Comparison of ENCODE assay signal across 19 cellular contexts in the genomic region with DNA sequence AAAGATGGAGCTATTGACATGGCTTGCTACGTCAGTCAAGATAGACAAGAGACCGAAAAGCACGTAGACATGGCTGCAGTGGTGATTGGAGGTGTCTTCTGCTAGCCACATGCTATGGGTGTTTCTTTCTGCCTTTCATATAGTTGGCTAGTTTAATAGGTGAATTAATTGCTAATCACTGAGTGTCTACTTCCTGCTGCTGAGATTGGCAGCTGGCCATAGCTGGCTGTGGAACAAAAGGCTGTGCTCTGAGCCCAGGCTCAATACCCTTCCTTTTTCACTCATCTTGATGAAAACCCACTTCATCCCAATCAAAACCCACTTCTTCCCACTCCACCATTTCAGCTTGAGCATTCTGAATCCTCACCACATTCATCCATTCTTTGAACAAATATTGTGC.
A peak's percentile ranks its signal among the peaks of the same experiment; 100 is the strongest.
DNase-seq lines count a peak whose midpoint lies in the region; FAIRE-seq and TF ChIP-seq lines count a peak whose summit lies in the region.
"Had no signal": no experiment of that assay in that cellular context is flagged by ENCODE, and none has a peak within 500 bp of the region (broad histone marks: within the 10 kb centered on the region; RNA-seq: fewer than 3 reads in every experiment).

No MANE protein-coding gene starts in this region.

- H3K4me1 ChIP-seq in stomach: no peaks in the 10 kb centered on the region

- 52 to 88% (median 79%) methylated on average over 3 of the region's 3 CpGs for WGBS in stomach, 5 donors

- DNase-seq in DMS153 treated with DMSO at 0.1 percent for 48 hours (lab: John Stamatoyannopoulos, UW; ENCODE audit: unreplicated experiment) (peak; percentile 35), NCI-H748 treated with DMSO at 0.1 percent for 48 hours (lab: John Stamatoyannopoulos, UW) (peak; percentile 16), bronchial epithelial cell (ENCODE audit: low read depth) (peak; percentile 23), stomach (peak; percentile 53), DMS53 treated with DMSO at 0.1 percent for 48 hours (lab: John Stamatoyannopoulos, UW; ENCODE audit: unreplicated experiment) (no peak), EL (no peak)
- DNase-seq in activated CD4-positive, alpha-beta T cell treated with anti-CD3 and anti-CD28 coated beads, Interleukin-2, amount 10 ng/mL, durations not matched to agents 24 days and 14 days: no peak
- DNase-seq: ACHN; Calu3; CD4-positive, CD25-positive, alpha-beta regulatory T cell; DMS 273 treated with DMSO at 0.1 percent for 48 hours; DND-41; GF-D8; GOT3; H9 had no signal

- intact Hi-C loops in stomach (cut with DNase I; ENCODE audit: low total_unique reads): no loop called here
- intact Hi-C loops in activated CD4-positive, alpha-beta T cell treated with anti-CD3 and anti-CD28 coated beads, Interleukin-2, amount 10 ng/mL, durations not matched to agents 24 days and 14 days (cut with micrococcal nuclease): no loop called here

- H3K4me3 ChIP-seq in bronchial epithelial cell (ENCODE audit: low read depth, low read length) (no peak overlapping the region), stomach (no peak overlapping the region)
- H3K4me3 ChIP-seq: BLaER1 treated with 17β-estradiol and CSF1 and Interleukin-3, amounts not matched to agents 10 nM and 100 nM had no signal

- H3K27ac ChIP-seq in stomach: no peak overlapping the region
- H3K27ac ChIP-seq: BLaER1 treated with 17β-estradiol and CSF1 and Interleukin-3, amounts not matched to agents 10 nM and 100 nM had no signal

- TF ChIP-seq CTCF in bronchial epithelial cell (IDR thresholded peaks at IDR 0.05; ENCODE audit: insufficient read depth, low read length, severe bottlenecking) (no peak), stomach (IDR thresholded peaks at IDR 0.05) (no peak)

- no peak for FAIRE-seq in bronchial epithelial cell (lab: Jason Lieb, UNC)
- FAIRE-seq: GM19239, HepG2, HTR-8/SVneo had no signal

- H3K36me3 ChIP-seq in bronchial epithelial cell (ENCODE audit: control insufficient read depth, insufficient read depth, low read length): no peaks in the 10 kb centered on the region
- H3K36me3 ChIP-seq in stomach: no peaks in the 10 kb centered on the region
- H3K36me3 ChIP-seq: BLaER1 treated with 17β-estradiol and CSF1 and Interleukin-3, amounts not matched to agents 10 nM and 100 nM had no signal

- H3K4me1 Mint-ChIP-seq in activated CD4-positive, alpha-beta T cell treated with anti-CD3 and anti-CD28 coated beads, Interleukin-2, amount 10 ng/mL, durations not matched to agents 24 days and 14 days: no peaks in the 10 kb centered on the region
- H3K4me1 Mint-ChIP-seq: CD4-positive, CD25-positive, alpha-beta regulatory T cell; H9 had no signal

- H3K27ac Mint-ChIP-seq in activated CD4-positive, alpha-beta T cell treated with anti-CD3 and anti-CD28 coated beads, Interleukin-2, amount 10 ng/mL, durations not matched to agents 24 days and 14 days: no peak overlapping the region
- H3K27ac Mint-ChIP-seq: CD4-positive, CD25-positive, alpha-beta regulatory T cell; H9 had no signal

- H3K27me3 ChIP-seq in bronchial epithelial cell (ENCODE audit: control insufficient read depth, insufficient read depth, low read length): peaks cover 4% of the 10 kb centered on the region
- H3K27me3 ChIP-seq in stomach: no peaks in the 10 kb centered on the region
- H3K27me3 ChIP-seq: BLaER1 treated with 17β-estradiol and CSF1 and Interleukin-3, amounts not matched to agents 10 nM and 100 nM had no signal

- H3K27me3 Mint-ChIP-seq in activated CD4-positive, alpha-beta T cell treated with anti-CD3 and anti-CD28 coated beads, Interleukin-2, amount 10 ng/mL, durations not matched to agents 24 days and 14 days: peaks cover 4% of the 10 kb centered on the region

- TF ChIP-seq POLR2A in stomach (IDR thresholded peaks at IDR 0.05): no peak

- no peaks in the 10 kb centered on the region for H3K9me3 ChIP-seq in stomach
- H3K9me3 ChIP-seq: BLaER1 treated with 17β-estradiol and CSF1 and Interleukin-3, amounts not matched to agents 10 nM and 100 nM had no signal

- H3K4me3 Mint-ChIP-seq in activated CD4-positive, alpha-beta T cell treated with anti-CD3 and anti-CD28 coated beads, Interleukin-2, amount 10 ng/mL, durations not matched to agents 24 days and 14 days: no peak overlapping the region
- H3K4me3 Mint-ChIP-seq: CD4-positive, CD25-positive, alpha-beta regulatory T cell; H9 had no signal

- H3K36me3 Mint-ChIP-seq in activated CD4-positive, alpha-beta T cell treated with anti-CD3 and anti-CD28 coated beads, Interleukin-2, amount 10 ng/mL, durations not matched to agents 24 days and 14 days (ENCODE audit: low read depth): no peaks in the 10 kb centered on the region
- H3K36me3 Mint-ChIP-seq: CD4-positive, CD25-positive, alpha-beta regulatory T cell had no signal

- TF ChIP-seq EP300 in stomach (IDR thresholded peaks at IDR 0.05): no peak

- peaks cover 4% of the 10 kb centered on the region for H3K9me3 Mint-ChIP-seq in activated CD4-positive, alpha-beta T cell treated with anti-CD3 and anti-CD28 coated beads, Interleukin-2, amount 10 ng/mL, durations not matched to agents 24 days and 14 days
- H3K9me3 Mint-ChIP-seq: H9 had no signal

Comparison
In these comparisons a context has a peak if more than half of its experiments do, and no peak if none do; other contexts are left out.
1. DNase-seq: peak in DMS153 treated with DMSO at 0.1 percent for 48 hours (single experiment), NCI-H748 treated with DMSO at 0.1 percent for 48 hours (single experiment), bronchial epithelial cell (single experiment) and stomach (single experiment); none in DMS53 treated with DMSO at 0.1 percent for 48 hours (single experiment), activated CD4-positive, alpha-beta T cell treated with anti-CD3 and anti-CD28 coated beads, Interleukin-2, amount 10 ng/mL, durations not matched to agents 24 days and 14 days (single experiment) and EL (single experiment).